9 cellular contexts compared by ENCODE assay signal in the genomic region with DNA sequence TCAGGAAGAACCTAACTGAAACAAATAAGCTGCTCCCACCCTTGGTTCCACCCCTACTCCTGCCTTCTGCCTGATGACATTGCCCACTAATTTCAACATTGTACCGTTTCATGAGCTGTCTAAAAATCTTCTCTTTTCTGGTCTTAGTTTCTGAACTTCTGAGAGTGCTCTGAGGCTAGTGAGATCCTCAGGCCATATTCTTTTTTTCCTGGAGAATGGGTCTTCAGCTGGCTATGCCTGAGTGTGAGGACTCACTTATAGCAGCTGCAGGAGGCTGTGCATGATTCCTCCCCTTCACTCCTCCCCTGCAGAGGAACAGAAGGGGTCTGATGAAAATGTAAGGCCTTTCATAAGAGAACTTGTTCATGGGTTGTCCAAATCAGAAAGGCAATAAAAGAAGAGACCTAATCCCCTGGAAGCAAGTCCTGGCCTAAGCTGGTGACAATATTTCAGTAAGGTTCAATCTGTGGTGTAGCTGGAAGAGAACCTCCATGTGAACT. TPM values are rescaled to one million over a fixed set of nuclear protein-coding genes. Genes with fewer than 3 reads are reported as not detected.
"Had no signal": no experiment of that assay in that cellular context is flagged by ENCODE, and none has a peak within 500 bp of the region (broad histone marks: within the 10 kb centered on the region; RNA-seq: fewer than 3 reads in every experiment).

No MANE protein-coding gene starts in this region.

- H3K4me3 Mint-ChIP-seq: memory B cell; natural killer cell; stimulated activated effector memory CD8-positive, alpha-beta T cell treated with anti-CD3 and anti-CD28 coated beads, Interleukin-12 subunit alpha, Interleukin-12 subunit beta, amount 100 ng/mL, for 72 hours had no signal

- H3K36me3 ChIP-seq: brain microvascular endothelial cell had no signal

- H3K36me3 Mint-ChIP-seq: memory B cell; natural killer cell; stimulated activated effector memory CD8-positive, alpha-beta T cell treated with anti-CD3 and anti-CD28 coated beads, Interleukin-12 subunit alpha, Interleukin-12 subunit beta, amount 100 ng/mL, for 72 hours had no signal

- H3K4me1 Mint-ChIP-seq: memory B cell; natural killer cell; stimulated activated effector memory CD8-positive, alpha-beta T cell treated with anti-CD3 and anti-CD28 coated beads, Interleukin-12 subunit alpha, Interleukin-12 subunit beta, amount 100 ng/mL, for 72 hours had no signal

- H3K4me3 ChIP-seq: coronary artery had no signal

- H3K27ac ChIP-seq: brain microvascular endothelial cell, coronary artery had no signal

- ATAC-seq: natural killer cell; stimulated activated effector memory CD8-positive, alpha-beta T cell treated with anti-CD3 and anti-CD28 coated beads, Interleukin-12 subunit alpha, Interleukin-12 subunit beta, amount 100 ng/mL, for 72 hours had no signal

- H3K27ac Mint-ChIP-seq: memory B cell; natural killer cell; stimulated activated effector memory CD8-positive, alpha-beta T cell treated with anti-CD3 and anti-CD28 coated beads, Interleukin-12 subunit alpha, Interleukin-12 subunit beta, amount 100 ng/mL, for 72 hours had no signal

- DNase-seq: brain microvascular endothelial cell; foreskin melanocyte; islet precursor cell; natural killer cell; stimulated activated CD4-positive, alpha-beta T cell treated with anti-CD3 and anti-CD28 coated beads, Interleukin-1b, Interleukin-23, amount 100 ng/mL, for 48 hours had no signal

- H3K9me3 Mint-ChIP-seq: memory B cell; natural killer cell; stimulated activated effector memory CD8-positive, alpha-beta T cell treated with anti-CD3 and anti-CD28 coated beads, Interleukin-12 subunit alpha, Interleukin-12 subunit beta, amount 100 ng/mL, for 72 hours had no signal

RNA-seq across cellular contexts. Expression of a gene that starts 17.0 kb away (rescaled TPM):
- total RNA-seq: natural killer cell had no signal

RNA-seq across cellular contexts. Expression of a gene that starts 23.7 kb away (rescaled TPM):
- total RNA-seq: skeletal muscle tissue had no signal
